ENCODE assay signal across 1 cellular context in the genomic region with DNA sequence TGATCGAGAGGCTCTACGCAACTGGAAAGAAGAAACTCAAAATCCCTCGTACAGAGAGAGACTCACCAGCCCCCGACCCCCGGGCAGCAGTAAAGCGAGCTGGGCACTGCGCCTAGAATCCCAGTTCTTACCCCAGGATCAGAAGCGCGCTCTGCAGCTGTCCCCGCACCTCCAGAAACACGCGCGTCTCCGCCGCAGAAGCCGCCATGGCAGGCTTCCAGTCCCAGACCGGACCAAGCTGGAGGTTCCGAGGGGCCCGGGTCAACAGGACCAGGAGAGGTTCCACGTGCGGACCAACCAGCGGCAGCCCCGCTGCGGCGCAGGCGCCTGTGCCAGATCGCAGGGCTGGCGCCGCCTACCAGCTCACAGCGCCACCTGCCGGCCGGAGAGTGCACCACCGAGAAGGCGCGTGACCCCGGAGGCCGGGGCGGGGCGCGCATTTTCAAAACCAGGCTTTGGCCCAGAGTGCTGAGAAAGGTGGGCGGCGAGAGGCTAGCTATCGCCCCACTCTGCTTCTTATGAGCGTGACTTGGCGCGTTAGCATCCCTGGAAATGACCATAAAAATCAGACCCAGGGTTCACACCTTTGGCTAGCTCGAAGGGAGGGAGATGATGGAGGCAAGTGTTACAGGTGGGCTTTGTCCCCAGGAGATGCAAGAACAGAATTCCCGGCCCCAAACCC.
A peak's percentile ranks its signal among the peaks of the same experiment; 100 is the strongest.
TF ChIP-seq lines count a peak whose summit lies in the region.

Gene UBE3D, minus strand, starts transcription at position 331 of the 682 bp plus-strand sequence. Its CDS starts 123 bp downstream, at position 208.

TF ChIP-seq in IMR-90, 13 proteins besides CTCF, POLR2A, EP300 and RAD21:
- TF ChIP-seq NFE2L2 (IDR thresholded peaks at IDR 0.05; ENCODE audit: low read depth, low read length) (no peak), RCOR1 (IDR thresholded peaks at IDR 0.05; ENCODE audit: insufficient replicate concordance, low read length) (no peak), BHLHE40 (IDR thresholded peaks at IDR 0.05; ENCODE audit: low read depth, low read length) (peak; percentile 75), MXI1 (IDR thresholded peaks at IDR 0.05; ENCODE audit: borderline replicate concordance, low read depth, low read length) (peak; percentile 95), MAZ (IDR thresholded peaks at IDR 0.05; ENCODE audit: borderline replicate concordance, low read depth, low read length) (peak; percentile 66; the same call in 1 of the 2 replicates), SMC3 (IDR thresholded peaks at IDR 0.05; ENCODE audit: low read depth, low read length) (peak; percentile 24; the same call in 1 of the 2 replicates)
- TF ChIP-seq, protein P1, sequence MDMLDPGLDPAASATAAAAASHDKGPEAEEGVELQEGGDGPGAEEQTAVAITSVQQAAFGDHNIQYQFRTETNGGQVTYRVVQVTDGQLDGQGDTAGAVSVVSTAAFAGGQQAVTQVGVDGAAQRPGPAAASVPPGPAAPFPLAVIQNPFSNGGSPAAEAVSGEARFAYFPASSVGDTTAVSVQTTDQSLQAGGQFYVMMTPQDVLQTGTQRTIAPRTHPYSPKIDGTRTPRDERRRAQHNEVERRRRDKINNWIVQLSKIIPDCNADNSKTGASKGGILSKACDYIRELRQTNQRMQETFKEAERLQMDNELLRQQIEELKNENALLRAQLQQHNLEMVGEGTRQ (IDR thresholded peaks at IDR 0.05; ENCODE audit: low read depth, low read length), result peak; percentile 80
